1 cellular context compared by ENCODE assay signal in genomic region chr2:231052494-231053451, GRCh38.
TF ChIP-seq lines count a peak whose summit lies in the region.

No MANE protein-coding gene starts in this region.

TF ChIP-seq in HepG2, 621 proteins besides CTCF, POLR2A, EP300 and RAD21 (continued from another document and continues in another):
- TF ChIP-seq ZNF235 (CRISPR knock-in tag; IDR thresholded peaks at IDR 0.05; ENCODE audit: borderline replicate concordance) (no peak; the same call in 1 of the 2 replicates), ATF7-NPFF (CRISPR knock-in tag; IDR thresholded peaks at IDR 0.05; ENCODE audit: low read depth) (peak; percentile 66), MAZ (IDR thresholded peaks at IDR 0.05; ENCODE audit: borderline replicate concordance, low read depth, low read length) (peak; percentile 42; the same call in 1 of the 2 replicates), MAZ (CRISPR knock-in tag; IDR thresholded peaks at IDR 0.05; ENCODE audit: low read depth) (peak; percentile 62; the same call in 1 of the 2 replicates), HNF1A (IDR thresholded peaks at IDR 0.05; ENCODE audit: low read depth) (no peak), HNF1A (CRISPR knock-in tag; IDR thresholded peaks at IDR 0.05; ENCODE audit: borderline replicate concordance) (peak; percentile 76; the same call in 1 of the 2 replicates), ZNF160 (CRISPR knock-in tag; IDR thresholded peaks at IDR 0.05) (peak; percentile 59; the same call in 1 of the 2 replicates), ZNF362 (CRISPR knock-in tag; IDR thresholded peaks at IDR 0.05; ENCODE audit: borderline replicate concordance) (peak; percentile 60), MIXL1 (CRISPR knock-in tag; IDR thresholded peaks at IDR 0.05) (no peak), ZNF354B (CRISPR knock-in tag; IDR thresholded peaks at IDR 0.05) (no peak; the same call in 1 of the 2 replicates), ZNF740 (CRISPR knock-in tag; IDR thresholded peaks at IDR 0.05) (0 out of 2 replicates have a peak, but pooled peaks have one; percentile 20), PAWR (CRISPR knock-in tag; IDR thresholded peaks at IDR 0.05; ENCODE audit: borderline replicate concordance) (0 out of 2 replicates have a peak, but pooled peaks have one; percentile 14), HHEX (CRISPR knock-in tag; IDR thresholded peaks at IDR 0.05) (no peak), ZNF704 (CRISPR knock-in tag; IDR thresholded peaks at IDR 0.05; ENCODE audit: borderline replicate concordance) (peak; percentile 93), ZNF660 (CRISPR knock-in tag; IDR thresholded peaks at IDR 0.05; ENCODE audit: borderline replicate concordance, low read depth) (no peak), PAXIP1 (CRISPR knock-in tag; conservative IDR thresholded peaks at IDR 0.05) (peak; percentile 62), ZNF143 (CRISPR knock-in tag; IDR thresholded peaks at IDR 0.05) (peak; percentile 52), ZNF605 (CRISPR knock-in tag; IDR thresholded peaks at IDR 0.05) (peak; percentile 79), HNRNPL (IDR thresholded peaks at IDR 0.05; ENCODE audit: low read depth, low read length) (peak; percentile 85), ZNF781 (CRISPR knock-in tag; IDR thresholded peaks at IDR 0.05; ENCODE audit: borderline replicate concordance, not compliant biosample characterization) (peak; percentile 74), THYN1 (CRISPR knock-in tag; IDR thresholded peaks at IDR 0.05; ENCODE audit: borderline replicate concordance, low read depth) (no peak), EZH2 (conservative IDR thresholded peaks at IDR 0.05; ENCODE audit: low read depth, low read length) (no peak), ARNT (IDR thresholded peaks at IDR 0.05) (no peak), CCDC6 (CRISPR knock-in tag; IDR thresholded peaks at IDR 0.05) (peak; percentile 82; the same call in 1 of the 2 replicates), RXRA (CRISPR knock-in tag; IDR thresholded peaks at IDR 0.05) (peak; percentile 54; the same call in 1 of the 2 replicates), ZNF839 (CRISPR knock-in tag; IDR thresholded peaks at IDR 0.05; ENCODE audit: borderline replicate concordance) (peak; percentile 94), ZBTB42 (CRISPR knock-in tag; IDR thresholded peaks at IDR 0.05) (peak; percentile 50; the same call in 1 of the 2 replicates), KDM1A (CRISPR knock-in tag; IDR thresholded peaks at IDR 0.05) (peak; percentile 41; the same call in 1 of the 2 replicates), SMAD9 (CRISPR knock-in tag; IDR thresholded peaks at IDR 0.05) (0 out of 2 replicates have a peak, but pooled peaks have one; percentile 59), PAX8 (CRISPR knock-in tag; IDR thresholded peaks at IDR 0.05; ENCODE audit: borderline replicate concordance) (peak; percentile 82; the same call in 1 of the 2 replicates), ZNF761 (CRISPR knock-in tag; conservative IDR thresholded peaks at IDR 0.05) (peak; percentile 94)
- TF ChIP-seq, protein P1, sequence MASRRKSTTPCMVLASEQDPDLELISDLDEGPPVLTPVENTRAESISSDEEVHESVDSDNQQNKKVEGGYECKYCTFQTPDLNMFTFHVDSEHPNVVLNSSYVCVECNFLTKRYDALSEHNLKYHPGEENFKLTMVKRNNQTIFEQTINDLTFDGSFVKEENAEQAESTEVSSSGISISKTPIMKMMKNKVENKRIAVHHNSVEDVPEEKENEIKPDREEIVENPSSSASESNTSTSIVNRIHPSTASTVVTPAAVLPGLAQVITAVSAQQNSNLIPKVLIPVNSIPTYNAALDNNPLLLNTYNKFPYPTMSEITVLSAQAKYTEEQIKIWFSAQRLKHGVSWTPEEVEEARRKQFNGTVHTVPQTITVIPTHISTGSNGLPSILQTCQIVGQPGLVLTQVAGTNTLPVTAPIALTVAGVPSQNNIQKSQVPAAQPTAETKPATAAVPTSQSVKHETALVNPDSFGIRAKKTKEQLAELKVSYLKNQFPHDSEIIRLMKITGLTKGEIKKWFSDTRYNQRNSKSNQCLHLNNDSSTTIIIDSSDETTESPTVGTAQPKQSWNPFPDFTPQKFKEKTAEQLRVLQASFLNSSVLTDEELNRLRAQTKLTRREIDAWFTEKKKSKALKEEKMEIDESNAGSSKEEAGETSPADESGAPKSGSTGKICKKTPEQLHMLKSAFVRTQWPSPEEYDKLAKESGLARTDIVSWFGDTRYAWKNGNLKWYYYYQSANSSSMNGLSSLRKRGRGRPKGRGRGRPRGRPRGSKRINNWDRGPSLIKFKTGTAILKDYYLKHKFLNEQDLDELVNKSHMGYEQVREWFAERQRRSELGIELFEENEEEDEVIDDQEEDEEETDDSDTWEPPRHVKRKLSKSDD (CRISPR knock-in tag; IDR thresholded peaks at IDR 0.05; ENCODE audit: low read depth): no peak
- TF ChIP-seq, protein P2, sequence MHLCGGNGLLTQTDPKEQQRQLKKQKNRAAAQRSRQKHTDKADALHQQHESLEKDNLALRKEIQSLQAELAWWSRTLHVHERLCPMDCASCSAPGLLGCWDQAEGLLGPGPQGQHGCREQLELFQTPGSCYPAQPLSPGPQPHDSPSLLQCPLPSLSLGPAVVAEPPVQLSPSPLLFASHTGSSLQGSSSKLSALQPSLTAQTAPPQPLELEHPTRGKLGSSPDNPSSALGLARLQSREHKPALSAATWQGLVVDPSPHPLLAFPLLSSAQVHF (CRISPR knock-in tag; IDR thresholded peaks at IDR 0.05): peak; percentile 93
- TF ChIP-seq, protein P3, sequence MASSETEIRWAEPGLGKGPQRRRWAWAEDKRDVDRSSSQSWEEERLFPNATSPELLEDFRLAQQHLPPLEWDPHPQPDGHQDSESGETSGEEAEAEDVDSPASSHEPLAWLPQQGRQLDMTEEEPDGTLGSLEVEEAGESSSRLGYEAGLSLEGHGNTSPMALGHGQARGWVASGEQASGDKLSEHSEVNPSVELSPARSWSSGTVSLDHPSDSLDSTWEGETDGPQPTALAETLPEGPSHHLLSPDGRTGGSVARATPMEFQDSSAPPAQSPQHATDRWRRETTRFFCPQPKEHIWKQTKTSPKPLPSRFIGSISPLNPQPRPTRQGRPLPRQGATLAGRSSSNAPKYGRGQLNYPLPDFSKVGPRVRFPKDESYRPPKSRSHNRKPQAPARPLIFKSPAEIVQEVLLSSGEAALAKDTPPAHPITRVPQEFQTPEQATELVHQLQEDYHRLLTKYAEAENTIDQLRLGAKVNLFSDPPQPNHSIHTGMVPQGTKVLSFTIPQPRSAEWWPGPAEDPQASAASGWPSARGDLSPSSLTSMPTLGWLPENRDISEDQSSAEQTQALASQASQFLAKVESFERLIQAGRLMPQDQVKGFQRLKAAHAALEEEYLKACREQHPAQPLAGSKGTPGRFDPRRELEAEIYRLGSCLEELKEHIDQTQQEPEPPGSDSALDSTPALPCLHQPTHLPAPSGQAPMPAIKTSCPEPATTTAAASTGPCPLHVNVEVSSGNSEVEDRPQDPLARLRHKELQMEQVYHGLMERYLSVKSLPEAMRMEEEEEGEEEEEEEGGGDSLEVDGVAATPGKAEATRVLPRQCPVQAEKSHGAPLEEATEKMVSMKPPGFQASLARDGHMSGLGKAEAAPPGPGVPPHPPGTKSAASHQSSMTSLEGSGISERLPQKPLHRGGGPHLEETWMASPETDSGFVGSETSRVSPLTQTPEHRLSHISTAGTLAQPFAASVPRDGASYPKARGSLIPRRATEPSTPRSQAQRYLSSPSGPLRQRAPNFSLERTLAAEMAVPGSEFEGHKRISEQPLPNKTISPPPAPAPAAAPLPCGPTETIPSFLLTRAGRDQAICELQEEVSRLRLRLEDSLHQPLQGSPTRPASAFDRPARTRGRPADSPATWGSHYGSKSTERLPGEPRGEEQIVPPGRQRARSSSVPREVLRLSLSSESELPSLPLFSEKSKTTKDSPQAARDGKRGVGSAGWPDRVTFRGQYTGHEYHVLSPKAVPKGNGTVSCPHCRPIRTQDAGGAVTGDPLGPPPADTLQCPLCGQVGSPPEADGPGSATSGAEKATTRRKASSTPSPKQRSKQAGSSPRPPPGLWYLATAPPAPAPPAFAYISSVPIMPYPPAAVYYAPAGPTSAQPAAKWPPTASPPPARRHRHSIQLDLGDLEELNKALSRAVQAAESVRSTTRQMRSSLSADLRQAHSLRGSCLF (CRISPR knock-in tag; IDR thresholded peaks at IDR 0.05; ENCODE audit: borderline replicate concordance): no peak
- TF ChIP-seq, protein P4, sequence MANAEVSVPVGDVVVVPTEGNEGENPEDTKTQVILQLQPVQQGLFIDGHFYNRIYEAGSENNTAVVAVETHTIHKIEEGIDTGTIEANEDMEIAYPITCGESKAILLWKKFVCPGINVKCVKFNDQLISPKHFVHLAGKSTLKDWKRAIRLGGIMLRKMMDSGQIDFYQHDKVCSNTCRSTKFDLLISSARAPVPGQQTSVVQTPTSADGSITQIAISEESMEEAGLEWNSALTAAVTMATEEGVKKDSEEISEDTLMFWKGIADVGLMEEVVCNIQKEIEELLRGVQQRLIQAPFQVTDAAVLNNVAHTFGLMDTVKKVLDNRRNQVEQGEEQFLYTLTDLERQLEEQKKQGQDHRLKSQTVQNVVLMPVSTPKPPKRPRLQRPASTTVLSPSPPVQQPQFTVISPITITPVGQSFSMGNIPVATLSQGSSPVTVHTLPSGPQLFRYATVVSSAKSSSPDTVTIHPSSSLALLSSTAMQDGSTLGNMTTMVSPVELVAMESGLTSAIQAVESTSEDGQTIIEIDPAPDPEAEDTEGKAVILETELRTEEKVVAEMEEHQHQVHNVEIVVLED (CRISPR knock-in tag; IDR thresholded peaks at IDR 0.05; ENCODE audit: borderline replicate concordance): peak; percentile 47; the same call in 1 of the 2 replicates
